ENCODE assay signal across 1 cellular context in genomic region chr10:129963076-129963830, GRCh38.
TF ChIP-seq lines count a peak whose summit lies in the region.

No MANE protein-coding gene starts in this region.

TF ChIP-seq in WTC11, 78 proteins besides CTCF, POLR2A, EP300 and RAD21 (continued from another document):
- TF ChIP-seq, protein P1, sequence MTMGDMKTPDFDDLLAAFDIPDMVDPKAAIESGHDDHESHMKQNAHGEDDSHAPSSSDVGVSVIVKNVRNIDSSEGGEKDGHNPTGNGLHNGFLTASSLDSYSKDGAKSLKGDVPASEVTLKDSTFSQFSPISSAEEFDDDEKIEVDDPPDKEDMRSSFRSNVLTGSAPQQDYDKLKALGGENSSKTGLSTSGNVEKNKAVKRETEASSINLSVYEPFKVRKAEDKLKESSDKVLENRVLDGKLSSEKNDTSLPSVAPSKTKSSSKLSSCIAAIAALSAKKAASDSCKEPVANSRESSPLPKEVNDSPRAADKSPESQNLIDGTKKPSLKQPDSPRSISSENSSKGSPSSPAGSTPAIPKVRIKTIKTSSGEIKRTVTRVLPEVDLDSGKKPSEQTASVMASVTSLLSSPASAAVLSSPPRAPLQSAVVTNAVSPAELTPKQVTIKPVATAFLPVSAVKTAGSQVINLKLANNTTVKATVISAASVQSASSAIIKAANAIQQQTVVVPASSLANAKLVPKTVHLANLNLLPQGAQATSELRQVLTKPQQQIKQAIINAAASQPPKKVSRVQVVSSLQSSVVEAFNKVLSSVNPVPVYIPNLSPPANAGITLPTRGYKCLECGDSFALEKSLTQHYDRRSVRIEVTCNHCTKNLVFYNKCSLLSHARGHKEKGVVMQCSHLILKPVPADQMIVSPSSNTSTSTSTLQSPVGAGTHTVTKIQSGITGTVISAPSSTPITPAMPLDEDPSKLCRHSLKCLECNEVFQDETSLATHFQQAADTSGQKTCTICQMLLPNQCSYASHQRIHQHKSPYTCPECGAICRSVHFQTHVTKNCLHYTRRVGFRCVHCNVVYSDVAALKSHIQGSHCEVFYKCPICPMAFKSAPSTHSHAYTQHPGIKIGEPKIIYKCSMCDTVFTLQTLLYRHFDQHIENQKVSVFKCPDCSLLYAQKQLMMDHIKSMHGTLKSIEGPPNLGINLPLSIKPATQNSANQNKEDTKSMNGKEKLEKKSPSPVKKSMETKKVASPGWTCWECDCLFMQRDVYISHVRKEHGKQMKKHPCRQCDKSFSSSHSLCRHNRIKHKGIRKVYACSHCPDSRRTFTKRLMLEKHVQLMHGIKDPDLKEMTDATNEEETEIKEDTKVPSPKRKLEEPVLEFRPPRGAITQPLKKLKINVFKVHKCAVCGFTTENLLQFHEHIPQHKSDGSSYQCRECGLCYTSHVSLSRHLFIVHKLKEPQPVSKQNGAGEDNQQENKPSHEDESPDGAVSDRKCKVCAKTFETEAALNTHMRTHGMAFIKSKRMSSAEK (CRISPR knock-in tag; IDR thresholded peaks at IDR 0.05; ENCODE audit: borderline replicate concordance): no peak
- TF ChIP-seq FOXP1 (CRISPR knock-in tag; IDR thresholded peaks at IDR 0.05; ENCODE audit: borderline replicate concordance) (no peak), CREB1 (CRISPR knock-in tag; IDR thresholded peaks at IDR 0.05) (no peak), SP1 (CRISPR knock-in tag; conservative IDR thresholded peaks at IDR 0.05) (no peak), SOX15 (CRISPR knock-in tag; IDR thresholded peaks at IDR 0.05) (no peak), USF2 (CRISPR knock-in tag; IDR thresholded peaks at IDR 0.05) (no peak), IRF1 (CRISPR knock-in tag; IDR thresholded peaks at IDR 0.05) (no peak), CREM (CRISPR knock-in tag; IDR thresholded peaks at IDR 0.05) (no peak), NR1H2 (CRISPR knock-in tag; IDR thresholded peaks at IDR 0.05) (no peak), ZSCAN18 (CRISPR knock-in tag; IDR thresholded peaks at IDR 0.05) (no peak), ESRRA (CRISPR knock-in tag; IDR thresholded peaks at IDR 0.05; ENCODE audit: borderline replicate concordance) (no peak), MYBL2 (CRISPR knock-in tag; IDR thresholded peaks at IDR 0.05) (no peak)
- TF ChIP-seq, protein P2, sequence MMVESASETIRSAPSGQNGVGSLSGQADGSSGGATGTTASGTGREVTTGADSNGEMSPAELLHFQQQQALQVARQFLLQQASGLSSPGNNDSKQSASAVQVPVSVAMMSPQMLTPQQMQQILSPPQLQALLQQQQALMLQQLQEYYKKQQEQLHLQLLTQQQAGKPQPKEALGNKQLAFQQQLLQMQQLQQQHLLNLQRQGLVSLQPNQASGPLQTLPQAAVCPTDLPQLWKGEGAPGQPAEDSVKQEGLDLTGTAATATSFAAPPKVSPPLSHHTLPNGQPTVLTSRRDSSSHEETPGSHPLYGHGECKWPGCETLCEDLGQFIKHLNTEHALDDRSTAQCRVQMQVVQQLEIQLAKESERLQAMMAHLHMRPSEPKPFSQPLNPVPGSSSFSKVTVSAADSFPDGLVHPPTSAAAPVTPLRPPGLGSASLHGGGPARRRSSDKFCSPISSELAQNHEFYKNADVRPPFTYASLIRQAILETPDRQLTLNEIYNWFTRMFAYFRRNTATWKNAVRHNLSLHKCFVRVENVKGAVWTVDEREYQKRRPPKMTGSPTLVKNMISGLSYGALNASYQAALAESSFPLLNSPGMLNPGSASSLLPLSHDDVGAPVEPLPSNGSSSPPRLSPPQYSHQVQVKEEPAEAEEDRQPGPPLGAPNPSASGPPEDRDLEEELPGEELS (CRISPR knock-in tag; IDR thresholded peaks at IDR 0.05): no peak
- TF ChIP-seq, protein P3, sequence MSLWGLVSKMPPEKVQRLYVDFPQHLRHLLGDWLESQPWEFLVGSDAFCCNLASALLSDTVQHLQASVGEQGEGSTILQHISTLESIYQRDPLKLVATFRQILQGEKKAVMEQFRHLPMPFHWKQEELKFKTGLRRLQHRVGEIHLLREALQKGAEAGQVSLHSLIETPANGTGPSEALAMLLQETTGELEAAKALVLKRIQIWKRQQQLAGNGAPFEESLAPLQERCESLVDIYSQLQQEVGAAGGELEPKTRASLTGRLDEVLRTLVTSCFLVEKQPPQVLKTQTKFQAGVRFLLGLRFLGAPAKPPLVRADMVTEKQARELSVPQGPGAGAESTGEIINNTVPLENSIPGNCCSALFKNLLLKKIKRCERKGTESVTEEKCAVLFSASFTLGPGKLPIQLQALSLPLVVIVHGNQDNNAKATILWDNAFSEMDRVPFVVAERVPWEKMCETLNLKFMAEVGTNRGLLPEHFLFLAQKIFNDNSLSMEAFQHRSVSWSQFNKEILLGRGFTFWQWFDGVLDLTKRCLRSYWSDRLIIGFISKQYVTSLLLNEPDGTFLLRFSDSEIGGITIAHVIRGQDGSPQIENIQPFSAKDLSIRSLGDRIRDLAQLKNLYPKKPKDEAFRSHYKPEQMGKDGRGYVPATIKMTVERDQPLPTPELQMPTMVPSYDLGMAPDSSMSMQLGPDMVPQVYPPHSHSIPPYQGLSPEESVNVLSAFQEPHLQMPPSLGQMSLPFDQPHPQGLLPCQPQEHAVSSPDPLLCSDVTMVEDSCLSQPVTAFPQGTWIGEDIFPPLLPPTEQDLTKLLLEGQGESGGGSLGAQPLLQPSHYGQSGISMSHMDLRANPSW (CRISPR knock-in tag; conservative IDR thresholded peaks at IDR 0.05; ENCODE audit: low read depth): no peak
- TF ChIP-seq, protein P4, sequence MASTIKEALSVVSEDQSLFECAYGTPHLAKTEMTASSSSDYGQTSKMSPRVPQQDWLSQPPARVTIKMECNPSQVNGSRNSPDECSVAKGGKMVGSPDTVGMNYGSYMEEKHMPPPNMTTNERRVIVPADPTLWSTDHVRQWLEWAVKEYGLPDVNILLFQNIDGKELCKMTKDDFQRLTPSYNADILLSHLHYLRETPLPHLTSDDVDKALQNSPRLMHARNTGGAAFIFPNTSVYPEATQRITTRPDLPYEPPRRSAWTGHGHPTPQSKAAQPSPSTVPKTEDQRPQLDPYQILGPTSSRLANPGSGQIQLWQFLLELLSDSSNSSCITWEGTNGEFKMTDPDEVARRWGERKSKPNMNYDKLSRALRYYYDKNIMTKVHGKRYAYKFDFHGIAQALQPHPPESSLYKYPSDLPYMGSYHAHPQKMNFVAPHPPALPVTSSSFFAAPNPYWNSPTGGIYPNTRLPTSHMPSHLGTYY (CRISPR knock-in tag; IDR thresholded peaks at IDR 0.05): no peak
